Comparison of ENCODE assay signal across 8 cellular contexts in the genomic region with DNA sequence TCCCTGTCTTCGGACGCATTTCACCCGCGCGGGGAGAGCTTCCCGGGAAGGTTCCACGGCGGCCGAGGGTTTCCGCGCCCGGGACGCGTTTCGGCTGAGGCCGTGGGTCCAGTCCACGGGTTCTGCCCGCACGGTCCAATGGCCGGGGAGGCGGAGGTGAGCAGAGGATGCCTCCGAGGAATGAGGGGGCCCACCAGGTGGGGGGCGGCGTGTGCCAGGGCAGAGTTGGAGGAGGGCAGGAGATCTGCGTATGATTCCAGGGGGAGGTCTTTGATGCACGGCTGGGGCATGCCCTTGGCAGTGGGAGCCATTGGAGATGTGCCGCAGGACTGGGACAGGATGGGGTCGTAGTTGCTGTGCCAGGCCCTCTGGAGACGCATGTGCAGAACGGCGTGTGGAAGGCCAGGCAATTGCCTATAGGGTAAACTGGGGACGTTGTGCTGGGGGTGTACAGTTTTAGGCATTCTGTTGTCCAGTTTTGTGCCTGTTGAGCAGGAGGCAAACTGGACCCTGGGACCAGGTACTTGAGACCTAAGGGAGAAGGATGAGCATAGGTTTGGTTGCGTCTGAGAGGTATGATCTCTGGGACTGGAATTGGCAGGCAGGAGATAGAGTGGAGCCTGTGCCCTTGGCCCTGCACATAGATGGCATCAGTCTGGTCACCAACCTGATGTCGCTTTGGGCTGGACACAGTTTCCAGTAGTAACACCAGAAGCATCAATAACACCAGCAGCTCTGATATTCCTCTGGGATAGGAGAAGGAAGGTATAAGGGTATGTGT. TPM values are rescaled to one million over a fixed set of nuclear protein-coding genes. Genes with fewer than 3 reads are reported as not detected.
DNase-seq lines count a peak whose midpoint lies in the region; ATAC-seq, FAIRE-seq and TF ChIP-seq lines count a peak whose summit lies in the region.

No MANE protein-coding gene starts in this region.

- H3K9me2 ChIP-seq in PC-9 (ENCODE audit: insufficient read depth), result no peaks in the 10 kb centered on the region

- BruUV-seq in PC-9 (replicated peaks; lab: Mats Ljungman, UMichigan), result no TSS peak

- peak overlapping the region; percentile 73 for H3K4me3 ChIP-seq in PC-9
- H3K4me3 ChIP-seq in right lobe of liver, result peak overlapping the region; percentile 73 to 90 (median 82)
- peak overlapping the region; percentile 91 for H3K4me3 ChIP-seq in thoracic aorta

- H3K4me1 ChIP-seq in PC-9 (replicated peaks; ENCODE audit: insufficient read depth) (peaks cover 12% of the 10 kb centered on the region), right lobe of liver (peaks cover 0 to 14% (median 3%) of the 10 kb centered on the region in 4 donors), thoracic aorta (ENCODE audit: control insufficient read depth in 1 of 2, low read depth in 2 of 2) (peaks cover 10 to 26% of the 10 kb centered on the region in 2 donors)

- peaks cover 3% of the 10 kb centered on the region; the same call in 1 of the 2 replicates for H3F3A ChIP-seq in PC-9 (ENCODE audit: insufficient read depth, low read depth)

- TF ChIP-seq CTCF in PC-9 (conservative IDR thresholded peaks at IDR 0.05) (no peak), right lobe of liver (IDR thresholded peaks at IDR 0.05) (no peak), thoracic aorta (IDR thresholded peaks at IDR 0.05) (no peak)

- CTCF ChIA-PET in PC-9 (lab: Charles Lee), result no interaction called here

- H2AFZ ChIP-seq in PC-9, result peak overlapping the region; percentile 90

- H3K27me3 ChIP-seq in PC-9 (ENCODE audit: insufficient read depth, low read depth) (no peaks in the 10 kb centered on the region), right lobe of liver (no peaks in the 10 kb centered on the region), thoracic aorta (replicated peaks; ENCODE audit: insufficient read depth) (no peaks in the 10 kb centered on the region)

- no peak for TF ChIP-seq POLR2A in right lobe of liver (IDR thresholded peaks at IDR 0.05)

- POLR2A ChIA-PET in PC-9 (lab: Charles Lee; ENCODE audit: unreplicated experiment), result interaction anchor here (0.6 to 0.7 kb wide), 6 partner anchors 15 to 197 kb away, joined by 3 to 5 read pairs (median 4); a partner anchor contains a TSS

- intact Hi-C loops in PC-9 (cut with micrococcal nuclease; ENCODE audit: unreplicated experiment) (loop anchor here (2.0 to 5.0 kb wide), 2 partner anchors 47 to 58 kb away; a partner anchor contains a TSS), right lobe of liver (cut with DNase I) (no loop called here)

- no peak overlapping the region for H3K27ac ChIP-seq in PC-9
- H3K27ac ChIP-seq in caudate nucleus (ENCODE audit: low read depth, low read length), result peak overlapping the region; percentile 54
- peak overlapping the region; percentile 27 to 77 (median 59) for H3K27ac ChIP-seq in right lobe of liver
- peak overlapping the region; percentile 74 to 79 for H3K27ac ChIP-seq in thoracic aorta

- peak; percentile 37 for DNase-seq in activated CD4-positive, CD25-positive, alpha-beta regulatory T cell treated with anti-CD3 and anti-CD28 coated beads, Interleukin-2, amount 50 U/mL, for 72 hours
- DNase-seq in PC-9, result no peak
- peak in 12 of 61 donors; percentile 12 to 68 (median 32) for DNase-seq in caudate nucleus (lab: John Stamatoyannopoulos, UW)
- DNase-seq in right lobe of liver, result peak in 2 of 3 donors; percentile 48 to 60
- no peak for DNase-seq in thoracic aorta (ENCODE audit: low spot score)
- no peak for DNase-seq in frontal cortex (ENCODE audit: low spot score in 2 of 2)

- H3K4me2 ChIP-seq in PC-9, result peak overlapping the region; percentile 86

- H3K9me3 ChIP-seq in PC-9 (ENCODE audit: insufficient read depth, low read depth), result no peaks in the 10 kb centered on the region
- H3K9me3 ChIP-seq in right lobe of liver, result no peaks in the 10 kb centered on the region
- H3K9me3 ChIP-seq in thoracic aorta, result no peaks in the 10 kb centered on the region

- 2% methylated on average over 18 of the region's 34 CpGs for WGBS in right lobe of liver (ENCODE audit: insufficient coverage, low coverage, low lambda C conversion rate, missing lambda C conversion rate)

- FAIRE-seq in frontal cortex (lab: Jason Lieb, UNC), result no peak

- 0 out of 2 replicates have a peak, but pooled peaks cover 13% of the 10 kb centered on the region for H3K79me2 ChIP-seq in PC-9 (ENCODE audit: low read depth)

- H3K36me3 ChIP-seq in PC-9 (ENCODE audit: low read depth), result no peaks in the 10 kb centered on the region
- H3K36me3 ChIP-seq in right lobe of liver, result no peaks in the 10 kb centered on the region
- no peaks in the 10 kb centered on the region for H3K36me3 ChIP-seq in thoracic aorta

- no peak for ATAC-seq in activated CD4-positive, CD25-positive, alpha-beta regulatory T cell treated with anti-CD3 and anti-CD28 coated beads, Interleukin-2, amount 50 U/mL, for 24 hours
- peak; percentile 26 for ATAC-seq in HG03097 (IDR thresholded peaks at IDR 0.05; ENCODE audit: low FRiP score, unreplicated experiment)
- ATAC-seq in right lobe of liver, result peak; percentile 8 to 21 (median 12)
- ATAC-seq in thoracic aorta (ENCODE audit: insufficient number of reproducible peaks, low FRiP score, low read depth), result no peak

- no peaks in the 10 kb centered on the region for H4K20me1 ChIP-seq in PC-9 (ENCODE audit: insufficient read depth)

RNA-seq across cellular contexts. Expression of a gene that starts 0.8 kb away (rescaled TPM):
- total RNA-seq in PC-9 (2021) (13.5 and 18.8 TPM in 2 replicates), right lobe of liver (10 to 100 TPM in 1 of 6 experiments, 1 to 10 TPM in 5; 5.6 to 12.1 (median 6.6) TPM), thoracic aorta (10 to 100 TPM; 18.7 to 31.5 TPM), frontal cortex (11.8 TPM)

RNA-seq across cellular contexts. Expression of a gene that starts 13.7 kb away (rescaled TPM):
- total RNA-seq in PC-9 (2021) (0.61 and 0.68 TPM in 2 replicates), right lobe of liver (not detected), thoracic aorta (not detected), frontal cortex (not detected)

RNA-seq across cellular contexts. Expression of a gene that starts 22.1 kb away (rescaled TPM):
- total RNA-seq in PC-9 (2021), result 941 and 961 TPM in 2 replicates
- total RNA-seq in right lobe of liver, result 100 to 1,000 TPM; 274 to 637 (median 304) TPM
- 100 to 1,000 TPM; 747 to 789 TPM for total RNA-seq in thoracic aorta
- 2,200 TPM for total RNA-seq in frontal cortex

RNA-seq across cellular contexts. Expression of a gene that starts 28.4 kb away (rescaled TPM):
- total RNA-seq in PC-9 (2021), result 3.3 and 4.1 TPM in 2 replicates
- 1 to 10 TPM; 1.7 to 3.9 (median 2.4) TPM for total RNA-seq in right lobe of liver
- total RNA-seq in thoracic aorta, result 1 to 10 TPM; 1.6 to 3.9 TPM
- total RNA-seq in frontal cortex, result 2.4 TPM

RNA-seq across cellular contexts. Expression of a gene that starts 30.8 kb away (rescaled TPM):
- 1.5 and 2.1 TPM in 2 replicates for total RNA-seq in PC-9 (2021)
- 1 to 10 TPM in 3 of 6 experiments, under 1 TPM in 3; 0.75 to 2.8 (median 1.0) TPM for total RNA-seq in right lobe of liver
- total RNA-seq in thoracic aorta, result 10 to 100 TPM in 1 of 2 donors, 1 to 10 TPM in 1; 3.1 to 10.2 TPM
- total RNA-seq in frontal cortex, result 15.9 TPM

Comparison
In these comparisons a context has a peak if more than half of its experiments do, and no peak if none do; other contexts are left out.
1. DNase-seq: peak in activated CD4-positive, CD25-positive, alpha-beta regulatory T cell treated with anti-CD3 and anti-CD28 coated beads, Interleukin-2, amount 50 U/mL, for 72 hours (single experiment) and right lobe of liver (2 of 3); none in PC-9 (0 of 2), thoracic aorta (single experiment) and frontal cortex (0 of 2).
2. ATAC-seq: peak in HG03097 (single experiment) and right lobe of liver (4 of 4); none in activated CD4-positive, CD25-positive, alpha-beta regulatory T cell treated with anti-CD3 and anti-CD28 coated beads, Interleukin-2, amount 50 U/mL, for 24 hours (0 of 2) and thoracic aorta (single experiment).
3. Peak in every context shown above with its lines, with median percentiles within 50 percentile points of each other: H3K4me3 ChIP-seq.